In genomic region chr1:156155760-156156495, GRCh38 we compare ENCODE assay signal across 14 cellular contexts. TPM values are rescaled to one million over a fixed set of nuclear protein-coding genes. Genes with fewer than 3 reads are reported as not detected.
DNase-seq lines count a peak whose midpoint lies in the region; ATAC-seq and TF ChIP-seq lines count a peak whose summit lies in the region.
"Had no signal": no experiment of that assay in that cellular context is flagged by ENCODE, and none has a peak within 500 bp of the region (broad histone marks: within the 10 kb centered on the region; RNA-seq: fewer than 3 reads in every experiment).

No MANE protein-coding gene starts in this region.

- ATAC-seq in activated T-helper 17 cell treated with anti-CD3 and anti-CD28 coated beads, Interleukin-2, amount 50 U/mL, for 72 hours (replicated peaks) = no peak
- no peak for ATAC-seq in HG03095 (IDR thresholded peaks at IDR 0.05; ENCODE audit: unreplicated experiment)
- ATAC-seq: psoas muscle had no signal

- H2AK5ac ChIP-seq in neuronal stem cell (ENCODE audit: low read depth, low read length) = peak overlapping the region; percentile 9

- peaks cover 12 to 15% of the 10 kb centered on the region in 2 donors for H3K4me1 ChIP-seq in neuronal stem cell (ENCODE audit: control insufficient read depth in 2 of 2, insufficient read depth in 1 of 2, low read depth in 1 of 2, low read length in 2 of 2)

- no peak overlapping the region for H2BK15ac ChIP-seq in neuronal stem cell (ENCODE audit: low read length)

- H3K4me1 Mint-ChIP-seq in activated CD4-positive, alpha-beta T cell treated with anti-CD3 and anti-CD28 coated beads, Interleukin-2, amount 10 ng/mL, durations not matched to agents 7 days and 5 days = peaks cover 79% of the 10 kb centered on the region
- peaks cover 44% of the 10 kb centered on the region for H3K4me1 Mint-ChIP-seq in activated T-helper 17 cell treated with anti-CD3 and anti-CD28 coated beads, Interleukin-2, amount 50 U/mL, for 72 hours
- peaks cover 79% of the 10 kb centered on the region for H3K4me1 Mint-ChIP-seq in nephron progenitor cell

- H2BK120ac ChIP-seq in neuronal stem cell (ENCODE audit: low read depth, low read length) = no peak overlapping the region

- H3K9me3 ChIP-seq in KOPT-K1 (ENCODE audit: insufficient read depth, low read length, poor library complexity, severe bottlenecking) (no peaks in the 10 kb centered on the region), neuronal stem cell (replicated peaks in 1 of 2; ENCODE audit: control insufficient read depth in 2 of 2, insufficient read depth in 1 of 2, low read depth in 1 of 2, low read length in 2 of 2) (no peaks in the 10 kb centered on the region)
- H3K9me3 ChIP-seq: psoas muscle had no signal

- POLR2A ChIA-PET in activated CD4-positive, alpha-beta T cell treated with anti-CD3 and anti-CD28 coated beads, Interleukin-2, amount 10 ng/mL, durations not matched to agents 7 days and 5 days (lab: Charles Lee) = no interaction called here

- WGBS in neuronal stem cell (ENCODE audit: extremely low coverage in 2 of 2, insufficient read length in 2 of 2, insufficient replicate concordance in 1 of 2), 2 donors = no CpG with 5 or more reads among the region's 11 CpGs

- H3K23ac ChIP-seq in neuronal stem cell (ENCODE audit: low read depth, low read length, poor library complexity) = peak overlapping the region; percentile 40

- peaks cover 0 to 5% (median 0%) of the 10 kb centered on the region in 3 experiments for H3K27me3 ChIP-seq in neuronal stem cell (ENCODE audit: control insufficient read depth in 3 of 3, insufficient read depth in 3 of 3, low read depth in 1 of 3, low read length in 3 of 3)

- no peak overlapping the region for H3K18ac ChIP-seq in neuronal stem cell (ENCODE audit: low read length)

- H2BK12ac ChIP-seq in neuronal stem cell (ENCODE audit: low read length) = no peak overlapping the region

- no peak overlapping the region for H2BK5ac ChIP-seq in neuronal stem cell (ENCODE audit: low read length)

- H3K4ac ChIP-seq in neuronal stem cell (ENCODE audit: low read length) = no peak overlapping the region

- H3K27me3 Mint-ChIP-seq in activated CD4-positive, alpha-beta T cell treated with anti-CD3 and anti-CD28 coated beads, Interleukin-2, amount 10 ng/mL, durations not matched to agents 7 days and 5 days = no peaks in the 10 kb centered on the region
- H3K27me3 Mint-ChIP-seq in activated T-helper 17 cell treated with anti-CD3 and anti-CD28 coated beads, Interleukin-2, amount 50 U/mL, for 72 hours = no peaks in the 10 kb centered on the region
- peaks cover 30% of the 10 kb centered on the region for H3K27me3 Mint-ChIP-seq in nephron progenitor cell (ENCODE audit: low read depth, poor library complexity)

- CTCF ChIA-PET in activated CD4-positive, alpha-beta T cell treated with anti-CD3 and anti-CD28 coated beads, Interleukin-2, amount 10 ng/mL, durations not matched to agents 7 days and 5 days (lab: Charles Lee) = interaction anchor here (0.8 to 3.0 kb wide), 8 partner anchors 10 to 124 kb away, joined by 3 to 16 read pairs (median 3); no protein-coding TSS in a partner anchor

- no peak overlapping the region for H4K8ac ChIP-seq in neuronal stem cell (ENCODE audit: low read depth, low read length)

- peak overlapping the region; percentile 60 for H3K9ac ChIP-seq in neuronal stem cell (ENCODE audit: low read depth, low read length, poor library complexity)

- no peak overlapping the region for H2AFZ ChIP-seq in neuronal stem cell (ENCODE audit: low read length)

- peaks cover 30% of the 10 kb centered on the region for H3K36me3 Mint-ChIP-seq in activated CD4-positive, alpha-beta T cell treated with anti-CD3 and anti-CD28 coated beads, Interleukin-2, amount 10 ng/mL, durations not matched to agents 7 days and 5 days (ENCODE audit: low read depth)
- H3K36me3 Mint-ChIP-seq in activated T-helper 17 cell treated with anti-CD3 and anti-CD28 coated beads, Interleukin-2, amount 50 U/mL, for 72 hours (ENCODE audit: low read depth) = peaks cover 16% of the 10 kb centered on the region
- H3K36me3 Mint-ChIP-seq in nephron progenitor cell (ENCODE audit: low read depth) = no peaks in the 10 kb centered on the region
- H3K36me3 Mint-ChIP-seq: memory B cell had no signal

- no peak for DNase-seq in activated CD4-positive, alpha-beta T cell treated with anti-CD3 and anti-CD28 coated beads, Interleukin-2, amount 10 ng/mL, durations not matched to agents 7 days and 5 days
- no peak for DNase-seq in activated CD4-positive, alpha-beta T cell treated with anti-CD3 and anti-CD28 coated beads for 1 hour
- DNase-seq in neuronal stem cell (ENCODE audit: low spot score) (no peak), NCI-H2171 treated with DMSO at 0.1 percent for 48 hours (lab: John Stamatoyannopoulos, UW) (no peak), nephron progenitor cell (no peak)
- DNase-seq: effector memory CD4-positive, alpha-beta T cell; foreskin melanocyte; H7; NCI-H1092 treated with DMSO at 0.1 percent for 48 hours had no signal

- no peak overlapping the region for H4K91ac ChIP-seq in neuronal stem cell (ENCODE audit: low read depth, low read length, poor library complexity)

- H3K9me3 Mint-ChIP-seq in activated CD4-positive, alpha-beta T cell treated with anti-CD3 and anti-CD28 coated beads, Interleukin-2, amount 10 ng/mL, durations not matched to agents 7 days and 5 days = no peaks in the 10 kb centered on the region
- no peaks in the 10 kb centered on the region for H3K9me3 Mint-ChIP-seq in activated T-helper 17 cell treated with anti-CD3 and anti-CD28 coated beads, Interleukin-2, amount 50 U/mL, for 72 hours
- no peaks in the 10 kb centered on the region for H3K9me3 Mint-ChIP-seq in nephron progenitor cell
- H3K9me3 Mint-ChIP-seq: memory B cell had no signal

- no peak overlapping the region for H3K4me3 ChIP-seq in neuronal stem cell (ENCODE audit: low read length in 2 of 2)
- H3K4me3 ChIP-seq: psoas muscle had no signal

- H3K27ac Mint-ChIP-seq in activated CD4-positive, alpha-beta T cell treated with anti-CD3 and anti-CD28 coated beads, Interleukin-2, amount 10 ng/mL, durations not matched to agents 7 days and 5 days = peak overlapping the region; percentile 85
- H3K27ac Mint-ChIP-seq in activated T-helper 17 cell treated with anti-CD3 and anti-CD28 coated beads, Interleukin-2, amount 50 U/mL, for 72 hours = peak overlapping the region; percentile 53
- H3K27ac Mint-ChIP-seq in nephron progenitor cell = no peak overlapping the region
- H3K27ac Mint-ChIP-seq: memory B cell had no signal

- H3K27ac ChIP-seq in KOPT-K1 (ENCODE audit: low read depth, low read length, poor library complexity, severe bottlenecking) (peak overlapping the region; percentile 56), neuronal stem cell (replicated peaks; ENCODE audit: low read length) (no peak overlapping the region)
- H3K27ac ChIP-seq: psoas muscle had no signal

- H3K36me3 ChIP-seq in KOPT-K1 (ENCODE audit: insufficient read depth, low read length) = no peaks in the 10 kb centered on the region; the same call in 1 of the 2 replicates
- no peaks in the 10 kb centered on the region for H3K36me3 ChIP-seq in neuronal stem cell (replicated peaks in 1 of 2; ENCODE audit: control insufficient read depth in 2 of 2, insufficient read depth in 2 of 2, low read length in 2 of 2)

- H3K14ac ChIP-seq in neuronal stem cell (ENCODE audit: low read length) = no peak overlapping the region

- H3K4me3 Mint-ChIP-seq in activated CD4-positive, alpha-beta T cell treated with anti-CD3 and anti-CD28 coated beads, Interleukin-2, amount 10 ng/mL, durations not matched to agents 7 days and 5 days = peak overlapping the region; percentile 81
- peak overlapping the region; percentile 67 for H3K4me3 Mint-ChIP-seq in activated T-helper 17 cell treated with anti-CD3 and anti-CD28 coated beads, Interleukin-2, amount 50 U/mL, for 72 hours
- H3K4me3 Mint-ChIP-seq in nephron progenitor cell = no peak overlapping the region
- H3K4me3 Mint-ChIP-seq: memory B cell had no signal

- no peak for TF ChIP-seq CTCF in nephron progenitor cell (IDR thresholded peaks at IDR 0.05)

- no peaks in the 10 kb centered on the region for H3K79me1 ChIP-seq in neuronal stem cell (ENCODE audit: low read depth, low read length)

- H3K4me2 ChIP-seq in neuronal stem cell (ENCODE audit: insufficient read depth, low read length, poor library complexity, severe bottlenecking) = no peak overlapping the region

RNA-seq across cellular contexts. Expression of gene SEMA4A, which starts 2.5 kb away (rescaled TPM):
- 10 to 100 TPM; 35.3 to 37.8 TPM for total RNA-seq in activated CD4-positive, alpha-beta T cell treated with anti-CD3 and anti-CD28 coated beads, Interleukin-2, amount 10 ng/mL, durations not matched to agents 7 days and 5 days
- 10 to 100 TPM in 1 of 2 donors, 1 to 10 TPM in 1; 1.8 to 17.6 TPM for total RNA-seq in activated T-helper 17 cell treated with anti-CD3 and anti-CD28 coated beads, Interleukin-2, amount 50 U/mL, for 72 hours
- polyA plus RNA-seq in neuronal stem cell (2013, experiment 1 of 2) = 4.4 TPM
- 4.5 TPM for polyA plus RNA-seq in neuronal stem cell (2013, experiment 2 of 2)

RNA-seq across cellular contexts. Expression of gene SLC25A44, which starts 38.0 kb away (rescaled TPM):
- 10 to 100 TPM; 27.5 to 28.0 TPM for total RNA-seq in activated CD4-positive, alpha-beta T cell treated with anti-CD3 and anti-CD28 coated beads, Interleukin-2, amount 10 ng/mL, durations not matched to agents 7 days and 5 days
- total RNA-seq in activated T-helper 17 cell treated with anti-CD3 and anti-CD28 coated beads, Interleukin-2, amount 50 U/mL, for 72 hours = 10 to 100 TPM; 23.5 to 38.1 TPM
- polyA plus RNA-seq in neuronal stem cell (2013, experiment 1 of 2) = 10.9 TPM
- polyA plus RNA-seq in neuronal stem cell (2013, experiment 2 of 2) = 11.6 TPM

RNA-seq across cellular contexts. Expression of gene LMNA, which starts 41.4 kb away (rescaled TPM):
- 10 to 100 TPM; 38.3 to 43.5 TPM for total RNA-seq in activated CD4-positive, alpha-beta T cell treated with anti-CD3 and anti-CD28 coated beads, Interleukin-2, amount 10 ng/mL, durations not matched to agents 7 days and 5 days
- total RNA-seq in activated T-helper 17 cell treated with anti-CD3 and anti-CD28 coated beads, Interleukin-2, amount 50 U/mL, for 72 hours = 100 to 1,000 TPM; 150 to 338 TPM
- 28.6 TPM for polyA plus RNA-seq in neuronal stem cell (2013, experiment 1 of 2)
- 29.9 TPM for polyA plus RNA-seq in neuronal stem cell (2013, experiment 2 of 2)

RNA-seq across cellular contexts. Expression of gene PMF1, which starts 56.9 kb away (rescaled TPM):
- total RNA-seq in activated CD4-positive, alpha-beta T cell treated with anti-CD3 and anti-CD28 coated beads, Interleukin-2, amount 10 ng/mL, durations not matched to agents 7 days and 5 days = 10 to 100 TPM; 72.8 to 73.4 TPM
- 10 to 100 TPM; 85.6 to 87.3 TPM for total RNA-seq in activated T-helper 17 cell treated with anti-CD3 and anti-CD28 coated beads, Interleukin-2, amount 50 U/mL, for 72 hours
- 103 TPM for polyA plus RNA-seq in neuronal stem cell (2013, experiment 1 of 2)
- polyA plus RNA-seq in neuronal stem cell (2013, experiment 2 of 2) = 100 TPM
